ENCODE assay signal across 9 cellular contexts in genomic region chr22:35961480-35961902, GRCh38.
DNase-seq lines count a peak whose midpoint lies in the region; ATAC-seq and TF ChIP-seq lines count a peak whose summit lies in the region.
"Had no signal": no experiment of that assay in that cellular context is flagged by ENCODE, and none has a peak within 500 bp of the region (broad histone marks: within the 10 kb centered on the region; RNA-seq: fewer than 3 reads in every experiment).

No MANE protein-coding gene starts in this region.

- H3K27ac Mint-ChIP-seq in glutamatergic neuron (ENCODE audit: unreplicated experiment), result peak overlapping the region; percentile 98
- H3K27ac Mint-ChIP-seq in activated naive CD8-positive, alpha-beta T cell treated with anti-CD3 and anti-CD28 coated beads for 36 hours, result no peak overlapping the region
- H3K27ac Mint-ChIP-seq: dendritic cell treated with granulocyte-macrophage colony-stimulating factor and Interleukin-4, amounts not matched to agents 40 ng/mL and 50 ng/mL, for 4 days had no signal

- H3K4me1 ChIP-seq in ovary (ENCODE audit: insufficient read depth), result peaks cover 8% of the 10 kb centered on the region

- H3K27me3 ChIP-seq in ovary, result no peaks in the 10 kb centered on the region

- H3K27me3 Mint-ChIP-seq in glutamatergic neuron (ENCODE audit: unreplicated experiment), result peaks cover 5% of the 10 kb centered on the region
- H3K27me3 Mint-ChIP-seq in activated naive CD8-positive, alpha-beta T cell treated with anti-CD3 and anti-CD28 coated beads for 36 hours, result peaks cover 12% of the 10 kb centered on the region

- H3K4me1 Mint-ChIP-seq in glutamatergic neuron (ENCODE audit: low read depth, unreplicated experiment), result peaks cover 16% of the 10 kb centered on the region
- no peaks in the 10 kb centered on the region for H3K4me1 Mint-ChIP-seq in activated naive CD8-positive, alpha-beta T cell treated with anti-CD3 and anti-CD28 coated beads for 36 hours

- ATAC-seq in HG02759 (IDR thresholded peaks at IDR 0.05; ENCODE audit: unreplicated experiment), result no peak
- ATAC-seq in HG03520 (IDR thresholded peaks at IDR 0.05; ENCODE audit: unreplicated experiment), result no peak

- in situ Hi-C loops in G401 (cut with HindIII; ENCODE audit: low sequenced_read_pairs), result no loop called here

- 0 to 2% (median 2%) methylated on average over 3 of the region's 3 CpGs for WGBS in ovary, 3 donors

- peaks cover 2% of the 10 kb centered on the region for H3K9me3 Mint-ChIP-seq in glutamatergic neuron (ENCODE audit: unreplicated experiment)
- H3K9me3 Mint-ChIP-seq in activated naive CD8-positive, alpha-beta T cell treated with anti-CD3 and anti-CD28 coated beads for 36 hours, result no peaks in the 10 kb centered on the region
- H3K9me3 Mint-ChIP-seq: dendritic cell treated with granulocyte-macrophage colony-stimulating factor and Interleukin-4, amounts not matched to agents 40 ng/mL and 50 ng/mL, for 4 days had no signal

- TF ChIP-seq CTCF in glutamatergic neuron (IDR thresholded peaks at IDR 0.05; ENCODE audit: partially characterized antibody, unreplicated experiment) (no peak), ovary (IDR thresholded peaks at IDR 0.05) (no peak)

- H3K4me3 Mint-ChIP-seq in glutamatergic neuron (ENCODE audit: unreplicated experiment), result peak overlapping the region; percentile 95
- no peak overlapping the region for H3K4me3 Mint-ChIP-seq in activated naive CD8-positive, alpha-beta T cell treated with anti-CD3 and anti-CD28 coated beads for 36 hours
- H3K4me3 Mint-ChIP-seq: dendritic cell treated with granulocyte-macrophage colony-stimulating factor and Interleukin-4, amounts not matched to agents 40 ng/mL and 50 ng/mL, for 4 days had no signal

- no peaks in the 10 kb centered on the region for H3K36me3 Mint-ChIP-seq in glutamatergic neuron (ENCODE audit: unreplicated experiment)
- H3K36me3 Mint-ChIP-seq in activated naive CD8-positive, alpha-beta T cell treated with anti-CD3 and anti-CD28 coated beads for 36 hours, result no peaks in the 10 kb centered on the region

- no peaks in the 10 kb centered on the region for H3K36me3 ChIP-seq in ovary

- TF ChIP-seq POLR2A in ovary (IDR thresholded peaks at IDR 0.05), result no peak

- DNase-seq in G401 (ENCODE audit: low spot score) (peak; percentile 99), SK-N-DZ (ENCODE audit: low spot score) (peak; percentile 37), glutamatergic neuron (peak; percentile 40), ovary (peak in 4 of 5 donors; percentile 31 to 63 (median 40))
- DNase-seq in activated naive CD8-positive, alpha-beta T cell treated with anti-CD3 and anti-CD28 coated beads for 36 hours, result no peak
- DNase-seq in activated CD4-positive, alpha-beta T cell treated with anti-CD3 and anti-CD28 coated beads for 1 hour, result no peak

- no peak overlapping the region for H3K4me3 ChIP-seq in ovary

- no peaks in the 10 kb centered on the region for H3K9me3 ChIP-seq in ovary

- intact Hi-C loops in ovary (cut with DNase I), result loop anchor here in 1 of 4 donors (10.0 kb wide), 1 partner anchor 63 kb away; the partner anchor contains the start of gene RBFOX2

- H3K27ac ChIP-seq in ovary, result no peak overlapping the region

- TF ChIP-seq EP300 in ovary (IDR thresholded peaks at IDR 0.05), result no peak

Comparison
In these comparisons a context has a peak if more than half of its experiments do, and no peak if none do; other contexts are left out.
1. DNase-seq: peak in G401 (single experiment), SK-N-DZ (single experiment), glutamatergic neuron (single experiment) and ovary (4 of 5); none in activated naive CD8-positive, alpha-beta T cell treated with anti-CD3 and anti-CD28 coated beads for 36 hours (single experiment) and activated CD4-positive, alpha-beta T cell treated with anti-CD3 and anti-CD28 coated beads for 1 hour (single experiment).